Comparison of ENCODE assay signal across 21 cellular contexts in the genomic region with DNA sequence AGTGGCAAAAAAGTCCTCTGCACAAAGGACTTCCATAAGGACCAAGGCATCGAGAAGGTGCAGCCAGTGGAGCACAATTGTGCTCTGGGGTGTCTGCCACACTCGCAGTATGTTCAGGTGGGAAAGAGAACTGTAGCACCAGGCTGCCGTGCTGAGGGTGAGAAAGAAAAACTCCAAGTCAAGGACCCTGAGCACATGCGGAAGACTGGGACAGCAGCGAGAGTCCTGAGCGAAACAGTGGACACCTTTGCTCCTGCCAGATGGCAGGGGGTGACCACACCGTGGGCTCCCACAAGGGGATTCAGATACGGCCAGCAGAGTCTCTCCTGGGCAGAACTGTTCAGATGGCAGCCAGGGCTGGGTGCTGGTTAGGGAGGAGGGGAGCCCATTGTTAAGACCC.
A peak's percentile ranks its signal among the peaks of the same experiment; 100 is the strongest.
DNase-seq lines count a peak whose midpoint lies in the region; ATAC-seq, FAIRE-seq and TF ChIP-seq lines count a peak whose summit lies in the region.
"Had no signal": no experiment of that assay in that cellular context is flagged by ENCODE, and none has a peak within 500 bp of the region (broad histone marks: within the 10 kb centered on the region; RNA-seq: fewer than 3 reads in every experiment).

No MANE protein-coding gene starts in this region.

- H3K79me2 ChIP-seq in H1 (ENCODE audit: control insufficient read depth in 1 of 2, insufficient read depth in 2 of 2, low read length in 2 of 2) = no peaks in the 10 kb centered on the region

- H2BK12ac ChIP-seq in H1 (ENCODE audit: low read depth, low read length) = no peak overlapping the region

- H2AK5ac ChIP-seq in H1 (ENCODE audit: low read depth, low read length) = no peak overlapping the region

- no peaks in the 10 kb centered on the region for H3K79me1 ChIP-seq in H1 (ENCODE audit: low read depth, low read length)

- in situ Hi-C loops in gastrocnemius medialis (cut with MboI; ENCODE audit: low sequenced_read_pairs in 4 of 4) = no loop called here

- no peak overlapping the region for H2BK120ac ChIP-seq in H1 (replicated peaks; ENCODE audit: low read depth, low read length)

- no peak overlapping the region for H4K91ac ChIP-seq in H1 (replicated peaks; ENCODE audit: insufficient read length, low read length)

- no peaks in the 10 kb centered on the region for H3K27me3 ChIP-seq in H1 (replicated peaks in 1 of 4; ENCODE audit: control insufficient read depth in 3 of 4, extremely low read depth in 1 of 4, insufficient read depth in 3 of 4, low read length in 3 of 4)
- H3K27me3 ChIP-seq in gastrocnemius medialis = no peaks in the 10 kb centered on the region
- H3K27me3 ChIP-seq: BLaER1 treated with 17β-estradiol and CSF1 and Interleukin-3, amounts not matched to agents 10 nM and 100 nM had no signal

- H3K14ac ChIP-seq in H1 (ENCODE audit: insufficient read length) = no peak overlapping the region

- CTCF ChIA-PET in H1 (lab: Charles Lee; ENCODE audit: partially characterized antibody) = interaction anchor here (1.8 to 2.3 kb wide), 2 partner anchors 10 to 18 kb away, joined by 5 to 11 read pairs; no protein-coding TSS in a partner anchor

- H3K4me3 ChIP-seq in H1 (ENCODE audit: extremely low read depth in 1 of 4, insufficient read depth in 2 of 4, low read depth in 3 of 4, low read length in 4 of 4) (no peak overlapping the region), gastrocnemius medialis (no peak overlapping the region)
- H3K4me3 ChIP-seq: A549; BLaER1 treated with 17β-estradiol and CSF1 and Interleukin-3, amounts not matched to agents 10 nM and 100 nM had no signal

- no peak overlapping the region for H3K9ac ChIP-seq in H1 (replicated peaks in 1 of 4; ENCODE audit: extremely low read depth in 1 of 4, low read depth in 3 of 4, low read length in 3 of 4)
- H3K9ac ChIP-seq: BLaER1 treated with 17β-estradiol and CSF1 and Interleukin-3, amounts not matched to agents 10 nM and 100 nM had no signal

- WGBS in H1 (ENCODE audit: extremely low coverage in 1 of 2, insufficient coverage in 1 of 2, insufficient read length in 1 of 2, insufficient replicate concordance in 2 of 2, low coverage in 1 of 2, low lambda C conversion rate in 2 of 2, missing lambda C conversion rate in 1 of 2), 2 experiments = 91% methylated on average over 8 of the region's 8 CpGs; no CpG with 5 or more reads in 1 of the 2 experiments

- no peak overlapping the region for H4K5ac ChIP-seq in H1 (ENCODE audit: insufficient read length, low read depth, low read length)

- no peak overlapping the region for H3K23ac ChIP-seq in H1 (ENCODE audit: insufficient read length)

- H2BK20ac ChIP-seq in H1 (ENCODE audit: low read length) = no peak overlapping the region

- H3K4me2 ChIP-seq in H1 (ENCODE audit: insufficient read depth in 1 of 2, low read depth in 2 of 2, low read length in 2 of 2) = no peak overlapping the region
- H3K4me2 ChIP-seq: A549; BLaER1 treated with 17β-estradiol and CSF1 and Interleukin-3, amounts not matched to agents 10 nM and 100 nM had no signal

- H2BK15ac ChIP-seq in H1 (ENCODE audit: low read length) = no peak overlapping the region

- no peak for DNase-seq in H1 (ENCODE audit: low read depth in 1 of 2, low spot score in 2 of 2)
- DNase-seq in myocyte (ENCODE audit: low read depth) = peak; percentile 13
- no peak for DNase-seq in gastrocnemius medialis
- DNase-seq in activated gamma-delta T cell (lab: John Stamatoyannopoulos, UW) = no peak
- DNase-seq in NCI-H128 (lab: John Stamatoyannopoulos, UW; ENCODE audit: unreplicated experiment) = no peak
- DNase-seq in central memory CD4-positive, alpha-beta T cell = no peak
- DNase-seq: AML-193; Caco-2; Calu3; CD4-positive, alpha-beta T cell; CD8-positive, alpha-beta T cell; DMS79 treated with DMSO at 0.1 percent for 48 hours; GF-D8 had no signal

- POLR2A ChIA-PET in H1 (lab: Charles Lee; ENCODE audit: partially characterized antibody) = no interaction called here

- intact Hi-C loops in gastrocnemius medialis (cut with DNase I; ENCODE audit: low total_unique reads) = no loop called here

- TF ChIP-seq POLR2A in H1 (IDR thresholded peaks at IDR 0.05; ENCODE audit: control extremely low read depth in 1 of 2, low read depth in 2 of 2, low read length in 2 of 2) (no peak), gastrocnemius medialis (IDR thresholded peaks at IDR 0.05) (no peak)

- H3K18ac ChIP-seq in H1 (ENCODE audit: extremely low read depth, low read length) = peak overlapping the region; percentile 6; the same call in 1 of the 2 replicates

- no peaks in the 10 kb centered on the region for H3K9me3 ChIP-seq in H1 (ENCODE audit: insufficient read depth in 2 of 2, low read depth in 1 of 2, low read length in 1 of 2)
- no peaks in the 10 kb centered on the region for H3K9me3 ChIP-seq in gastrocnemius medialis
- H3K9me3 ChIP-seq: A549; BLaER1 treated with 17β-estradiol and CSF1 and Interleukin-3, amounts not matched to agents 10 nM and 100 nM; Caco-2 had no signal

- TF ChIP-seq EP300 in H1 (IDR thresholded peaks at IDR 0.05; ENCODE audit: borderline replicate concordance in 1 of 2, low read depth in 2 of 2, low read length in 2 of 2) = no peak

- no peak overlapping the region; the same call in 1 of the 2 replicates for H4K8ac ChIP-seq in H1 (ENCODE audit: extremely low read depth, insufficient read depth, low read length)

- no peaks in the 10 kb centered on the region for H3K4me1 ChIP-seq in H1 (replicated peaks in 1 of 4; ENCODE audit: control insufficient read depth in 3 of 4, insufficient read depth in 4 of 4, low read length in 3 of 4)
- H3K4me1 ChIP-seq in gastrocnemius medialis = peaks cover 36 to 46% of the 10 kb centered on the region in 2 donors
- H3K4me1 ChIP-seq: BLaER1 treated with 17β-estradiol and CSF1 and Interleukin-3, amounts not matched to agents 10 nM and 100 nM had no signal

- TF ChIP-seq CTCF in VCaP (conservative IDR thresholded peaks at IDR 0.05) (no peak), H1 (IDR thresholded peaks at IDR 0.05; ENCODE audit: control extremely low read depth in 1 of 3, insufficient read depth in 1 of 3, low read depth in 1 of 3, low read length in 3 of 3) (no peak), gastrocnemius medialis (IDR thresholded peaks at IDR 0.05 in 4 of 5, conservative IDR thresholded peaks at IDR 0.05 in 1 of 5) (no peak)

- no peaks in the 10 kb centered on the region for H4K20me1 ChIP-seq in H1 (replicated peaks in 1 of 2; ENCODE audit: control insufficient read depth in 1 of 2, insufficient read depth in 2 of 2, low read length in 2 of 2)
- H4K20me1 ChIP-seq: BLaER1 treated with 17β-estradiol and CSF1 and Interleukin-3, amounts not matched to agents 10 nM and 100 nM had no signal

- H2AFZ ChIP-seq in H1 (ENCODE audit: low read length) = no peak overlapping the region

- no peak overlapping the region for H3K4ac ChIP-seq in H1 (replicated peaks; ENCODE audit: insufficient read length, low read depth, low read length)

- FAIRE-seq in H1 (lab: Jason Lieb, UNC) = no peak
- FAIRE-seq: A549, D721Med, G401.6, GM12891 had no signal

- no peak for TF ChIP-seq RAD21 in H1 (IDR thresholded peaks at IDR 0.05 in 1 of 2, conservative IDR thresholded peaks at IDR 0.05 in 1 of 2; ENCODE audit: low read depth in 2 of 2, low read length in 2 of 2)

- H3K56ac ChIP-seq in H1 (replicated peaks; ENCODE audit: insufficient read length, low read depth, low read length) = no peak overlapping the region

- no peaks in the 10 kb centered on the region for H3K23me2 ChIP-seq in H1 (ENCODE audit: low read depth, low read length)

- H3K36me3 ChIP-seq in H1 (ENCODE audit: control insufficient read depth in 2 of 4, insufficient read depth in 4 of 4, low read length in 3 of 4) (no peaks in the 10 kb centered on the region), gastrocnemius medialis (peaks cover 0 to 6% of the 10 kb centered on the region in 2 donors)

- no peak overlapping the region for H2BK5ac ChIP-seq in H1 (ENCODE audit: low read depth, low read length)

- H3K27ac ChIP-seq in VCaP (peak overlapping the region; percentile 64), H1 (ENCODE audit: low read depth, low read length) (no peak overlapping the region), gastrocnemius medialis (peak overlapping the region; percentile 58 to 78 (median 74))
- H3K27ac ChIP-seq: A549; BLaER1 treated with 17β-estradiol and CSF1 and Interleukin-3, amounts not matched to agents 10 nM and 100 nM; C4-2B had no signal

- ATAC-seq in gastrocnemius medialis = no peak
- ATAC-seq in HG03565 (IDR thresholded peaks at IDR 0.05; ENCODE audit: unreplicated experiment) = no peak
- ATAC-seq: A549; CD8-positive, alpha-beta T cell had no signal

TF ChIP-seq in H1, 55 proteins besides CTCF, POLR2A, EP300 and RAD21:
- TF ChIP-seq SIRT6 (IDR thresholded peaks at IDR 0.05; ENCODE audit: low read length) (no peak), CREB1 (IDR thresholded peaks at IDR 0.05) (no peak), TBP (IDR thresholded peaks at IDR 0.05; ENCODE audit: low read depth, low read length) (no peak), RBBP5 (IDR thresholded peaks at IDR 0.05; ENCODE audit: borderline replicate concordance, low read depth, low read length) (no peak)
